ENCODE assay signal across 1 cellular context in the genomic region with DNA sequence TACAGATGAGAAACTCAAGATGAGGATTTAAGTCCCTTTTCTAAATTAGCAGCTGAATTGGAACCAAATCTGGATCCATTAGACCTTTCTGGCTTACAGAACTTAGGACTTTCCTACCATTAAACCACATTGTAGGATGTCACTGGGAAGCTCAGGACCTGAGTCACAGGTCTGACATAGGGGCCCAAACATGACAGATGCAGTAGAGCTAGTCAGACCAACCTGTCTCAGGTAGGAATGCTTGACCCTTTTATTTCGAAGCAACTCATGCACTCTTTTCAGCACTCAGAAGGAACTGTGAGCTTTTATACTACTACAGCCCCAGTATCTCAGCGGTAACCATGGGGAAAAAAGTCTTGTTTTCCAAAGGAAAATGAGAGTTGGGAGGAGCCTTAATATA.
TF ChIP-seq lines count a peak whose summit lies in the region.

No MANE protein-coding gene starts in this region.

TF ChIP-seq in K562, 482 proteins besides CTCF, POLR2A, EP300 and RAD21:
- TF ChIP-seq PTRF (tag; IDR thresholded peaks at IDR 0.05) (no peak), NFATC3 (IDR thresholded peaks at IDR 0.05) (no peak), ZSCAN29 (IDR thresholded peaks at IDR 0.05) (no peak), NR2C2 (CRISPR knock-in tag; IDR thresholded peaks at IDR 0.05) (no peak), NR2C2 (tag; IDR thresholded peaks at IDR 0.05) (no peak), MTA3 (IDR thresholded peaks at IDR 0.05; ENCODE audit: borderline replicate concordance) (no peak), BRCA1 (IDR thresholded peaks at IDR 0.05) (no peak), BRCA1 (CRISPR knock-in tag; IDR thresholded peaks at IDR 0.05) (no peak), ELF1 (tag; IDR thresholded peaks at IDR 0.05) (no peak), MAFK (IDR thresholded peaks at IDR 0.05; ENCODE audit: low read length) (no peak), ZNF124 (CRISPR knock-in tag; IDR thresholded peaks at IDR 0.05) (no peak), ZNF282 (CRISPR knock-in tag; IDR thresholded peaks at IDR 0.05) (no peak)
- TF ChIP-seq, protein P1, sequence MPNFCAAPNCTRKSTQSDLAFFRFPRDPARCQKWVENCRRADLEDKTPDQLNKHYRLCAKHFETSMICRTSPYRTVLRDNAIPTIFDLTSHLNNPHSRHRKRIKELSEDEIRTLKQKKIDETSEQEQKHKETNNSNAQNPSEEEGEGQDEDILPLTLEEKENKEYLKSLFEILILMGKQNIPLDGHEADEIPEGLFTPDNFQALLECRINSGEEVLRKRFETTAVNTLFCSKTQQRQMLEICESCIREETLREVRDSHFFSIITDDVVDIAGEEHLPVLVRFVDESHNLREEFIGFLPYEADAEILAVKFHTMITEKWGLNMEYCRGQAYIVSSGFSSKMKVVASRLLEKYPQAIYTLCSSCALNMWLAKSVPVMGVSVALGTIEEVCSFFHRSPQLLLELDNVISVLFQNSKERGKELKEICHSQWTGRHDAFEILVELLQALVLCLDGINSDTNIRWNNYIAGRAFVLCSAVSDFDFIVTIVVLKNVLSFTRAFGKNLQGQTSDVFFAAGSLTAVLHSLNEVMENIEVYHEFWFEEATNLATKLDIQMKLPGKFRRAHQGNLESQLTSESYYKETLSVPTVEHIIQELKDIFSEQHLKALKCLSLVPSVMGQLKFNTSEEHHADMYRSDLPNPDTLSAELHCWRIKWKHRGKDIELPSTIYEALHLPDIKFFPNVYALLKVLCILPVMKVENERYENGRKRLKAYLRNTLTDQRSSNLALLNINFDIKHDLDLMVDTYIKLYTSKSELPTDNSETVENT (CRISPR knock-in tag; IDR thresholded peaks at IDR 0.05) = no peak
- TF ChIP-seq, protein P2, sequence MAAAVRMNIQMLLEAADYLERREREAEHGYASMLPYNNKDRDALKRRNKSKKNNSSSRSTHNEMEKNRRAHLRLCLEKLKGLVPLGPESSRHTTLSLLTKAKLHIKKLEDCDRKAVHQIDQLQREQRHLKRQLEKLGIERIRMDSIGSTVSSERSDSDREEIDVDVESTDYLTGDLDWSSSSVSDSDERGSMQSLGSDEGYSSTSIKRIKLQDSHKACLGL (CRISPR knock-in tag; IDR thresholded peaks at IDR 0.05; ENCODE audit: borderline replicate concordance, poor library complexity, severe bottlenecking) = no peak
- TF ChIP-seq, protein P3, sequence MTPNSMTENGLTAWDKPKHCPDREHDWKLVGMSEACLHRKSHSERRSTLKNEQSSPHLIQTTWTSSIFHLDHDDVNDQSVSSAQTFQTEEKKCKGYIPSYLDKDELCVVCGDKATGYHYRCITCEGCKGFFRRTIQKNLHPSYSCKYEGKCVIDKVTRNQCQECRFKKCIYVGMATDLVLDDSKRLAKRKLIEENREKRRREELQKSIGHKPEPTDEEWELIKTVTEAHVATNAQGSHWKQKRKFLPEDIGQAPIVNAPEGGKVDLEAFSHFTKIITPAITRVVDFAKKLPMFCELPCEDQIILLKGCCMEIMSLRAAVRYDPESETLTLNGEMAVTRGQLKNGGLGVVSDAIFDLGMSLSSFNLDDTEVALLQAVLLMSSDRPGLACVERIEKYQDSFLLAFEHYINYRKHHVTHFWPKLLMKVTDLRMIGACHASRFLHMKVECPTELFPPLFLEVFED (CRISPR knock-in tag; conservative IDR thresholded peaks at IDR 0.05) = no peak
- TF ChIP-seq, protein P4, sequence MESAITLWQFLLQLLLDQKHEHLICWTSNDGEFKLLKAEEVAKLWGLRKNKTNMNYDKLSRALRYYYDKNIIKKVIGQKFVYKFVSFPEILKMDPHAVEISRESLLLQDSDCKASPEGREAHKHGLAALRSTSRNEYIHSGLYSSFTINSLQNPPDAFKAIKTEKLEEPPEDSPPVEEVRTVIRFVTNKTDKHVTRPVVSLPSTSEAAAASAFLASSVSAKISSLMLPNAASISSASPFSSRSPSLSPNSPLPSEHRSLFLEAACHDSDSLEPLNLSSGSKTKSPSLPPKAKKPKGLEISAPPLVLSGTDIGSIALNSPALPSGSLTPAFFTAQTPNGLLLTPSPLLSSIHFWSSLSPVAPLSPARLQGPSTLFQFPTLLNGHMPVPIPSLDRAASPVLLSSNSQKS (CRISPR knock-in tag; IDR thresholded peaks at IDR 0.05) = no peak
- TF ChIP-seq, protein P5, sequence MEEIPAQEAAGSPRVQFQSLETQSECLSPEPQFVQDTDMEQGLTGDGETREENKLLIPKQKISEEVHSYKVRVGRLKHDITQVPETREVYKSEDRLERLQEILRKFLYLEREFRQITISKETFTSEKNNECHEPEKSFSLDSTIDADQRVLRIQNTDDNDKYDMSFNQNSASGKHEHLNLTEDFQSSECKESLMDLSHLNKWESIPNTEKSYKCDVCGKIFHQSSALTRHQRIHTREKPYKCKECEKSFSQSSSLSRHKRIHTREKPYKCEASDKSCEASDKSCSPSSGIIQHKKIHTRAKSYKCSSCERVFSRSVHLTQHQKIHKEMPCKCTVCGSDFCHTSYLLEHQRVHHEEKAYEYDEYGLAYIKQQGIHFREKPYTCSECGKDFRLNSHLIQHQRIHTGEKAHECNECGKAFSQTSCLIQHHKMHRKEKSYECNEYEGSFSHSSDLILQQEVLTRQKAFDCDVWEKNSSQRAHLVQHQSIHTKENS (CRISPR knock-in tag; IDR thresholded peaks at IDR 0.05) = no peak
- TF ChIP-seq, protein P6, sequence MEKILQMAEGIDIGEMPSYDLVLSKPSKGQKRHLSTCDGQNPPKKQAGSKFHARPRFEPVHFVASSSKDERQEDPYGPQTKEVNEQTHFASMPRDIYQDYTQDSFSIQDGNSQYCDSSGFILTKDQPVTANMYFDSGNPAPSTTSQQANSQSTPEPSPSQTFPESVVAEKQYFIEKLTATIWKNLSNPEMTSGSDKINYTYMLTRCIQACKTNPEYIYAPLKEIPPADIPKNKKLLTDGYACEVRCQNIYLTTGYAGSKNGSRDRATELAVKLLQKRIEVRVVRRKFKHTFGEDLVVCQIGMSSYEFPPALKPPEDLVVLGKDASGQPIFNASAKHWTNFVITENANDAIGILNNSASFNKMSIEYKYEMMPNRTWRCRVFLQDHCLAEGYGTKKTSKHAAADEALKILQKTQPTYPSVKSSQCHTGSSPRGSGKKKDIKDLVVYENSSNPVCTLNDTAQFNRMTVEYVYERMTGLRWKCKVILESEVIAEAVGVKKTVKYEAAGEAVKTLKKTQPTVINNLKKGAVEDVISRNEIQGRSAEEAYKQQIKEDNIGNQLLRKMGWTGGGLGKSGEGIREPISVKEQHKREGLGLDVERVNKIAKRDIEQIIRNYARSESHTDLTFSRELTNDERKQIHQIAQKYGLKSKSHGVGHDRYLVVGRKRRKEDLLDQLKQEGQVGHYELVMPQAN (IDR thresholded peaks at IDR 0.05; ENCODE audit: borderline replicate concordance) = no peak
